23 cellular contexts compared by ENCODE assay signal in the genomic region with DNA sequence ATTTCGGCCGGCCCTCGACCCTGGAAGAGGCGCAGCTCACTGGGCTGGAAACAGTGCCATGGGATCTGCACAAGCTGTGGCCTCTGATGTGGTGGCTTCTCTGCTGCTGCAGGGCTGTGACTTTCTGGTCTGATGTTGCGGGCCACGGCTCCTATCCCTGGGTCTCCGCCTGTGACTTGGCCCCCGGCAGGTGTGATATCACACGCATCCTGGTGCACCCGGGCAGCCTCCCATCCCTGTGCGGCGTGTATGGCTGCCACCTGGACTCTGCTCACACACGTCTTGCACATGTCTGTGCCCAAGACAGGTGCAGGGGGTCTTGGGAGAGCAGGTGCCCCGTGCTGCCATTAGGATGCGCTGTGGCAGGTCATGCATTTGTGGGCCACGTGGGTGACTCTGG. TPM values are rescaled to one million over a fixed set of nuclear protein-coding genes. Genes with fewer than 3 reads are reported as not detected.
DNase-seq lines count a peak whose midpoint lies in the region; ATAC-seq and TF ChIP-seq lines count a peak whose summit lies in the region.
"Had no signal": no experiment of that assay in that cellular context is flagged by ENCODE, and none has a peak within 500 bp of the region (broad histone marks: within the 10 kb centered on the region; RNA-seq: fewer than 3 reads in every experiment).

No MANE protein-coding gene starts in this region.

- no peak for ATAC-seq in activated naive CD4-positive, alpha-beta T cell treated with anti-CD3 and anti-CD28 coated beads, Interleukin-2, amount 50 U/mL, for 72 hours
- ATAC-seq in upper lobe of right lung, result no peak
- ATAC-seq: body of pancreas; gastroesophageal sphincter; natural killer cell treated with Interleukin-12 subunit alpha and Interleukin-12 subunit beta and Interleukin-15 and Interleukin-18, amount 100 ng/mL, for 72 hours had no signal

- H3K27me3 Mint-ChIP-seq in activated naive CD4-positive, alpha-beta T cell treated with anti-CD3 and anti-CD28 coated beads for 36 hours (ENCODE audit: low read depth), result no peaks in the 10 kb centered on the region
- no peaks in the 10 kb centered on the region for H3K27me3 Mint-ChIP-seq in Caco-2 (ENCODE audit: insufficient read depth, unreplicated experiment)
- no peaks in the 10 kb centered on the region for H3K27me3 Mint-ChIP-seq in brain
- no peaks in the 10 kb centered on the region for H3K27me3 Mint-ChIP-seq in progenitor cell of endocrine pancreas
- H3K27me3 Mint-ChIP-seq: CD4-positive, alpha-beta T cell; natural killer cell treated with Interleukin-12 subunit alpha and Interleukin-12 subunit beta and Interleukin-15 and Interleukin-18, amount 100 ng/mL, for 72 hours had no signal

- peaks cover 0 to 8% of the 10 kb centered on the region in 2 donors for H3K9me3 Mint-ChIP-seq in activated naive CD4-positive, alpha-beta T cell treated with anti-CD3 and anti-CD28 coated beads, Interleukin-2, amount 50 U/mL, for 72 hours
- H3K9me3 Mint-ChIP-seq in activated naive CD4-positive, alpha-beta T cell treated with anti-CD3 and anti-CD28 coated beads for 36 hours, result no peaks in the 10 kb centered on the region
- H3K9me3 Mint-ChIP-seq in Caco-2 (ENCODE audit: unreplicated experiment), result peaks cover 11% of the 10 kb centered on the region
- no peaks in the 10 kb centered on the region for H3K9me3 Mint-ChIP-seq in brain
- peaks cover 7% of the 10 kb centered on the region for H3K9me3 Mint-ChIP-seq in progenitor cell of endocrine pancreas (ENCODE audit: low read depth)
- H3K9me3 Mint-ChIP-seq: CD4-positive, alpha-beta T cell; T-helper 1 cell treated with Interleukin-12 subunit alpha and Interleukin-12 subunit beta and Interleukin-4 antibody, amounts not matched to agents 30 μg/mL and 1 μg/mL, for 36 hours had no signal

- H3K4me1 ChIP-seq in Caco-2 (peaks cover 22% of the 10 kb centered on the region), upper lobe of right lung (peaks cover 20% of the 10 kb centered on the region)

- no peak overlapping the region for H3K27ac ChIP-seq in upper lobe of right lung
- H3K27ac ChIP-seq: body of pancreas had no signal

- no peaks in the 10 kb centered on the region for H3K36me3 ChIP-seq in Caco-2 (ENCODE audit: control insufficient read depth, insufficient read depth, low read length)
- no peaks in the 10 kb centered on the region for H3K36me3 ChIP-seq in upper lobe of right lung
- H3K36me3 ChIP-seq: gastroesophageal sphincter had no signal

- H3K9me3 ChIP-seq in Caco-2 (no peaks in the 10 kb centered on the region), upper lobe of right lung (no peaks in the 10 kb centered on the region)
- H3K9me3 ChIP-seq: body of pancreas, gastroesophageal sphincter, SK-N-SH, stomach had no signal

- H3K36me3 Mint-ChIP-seq in activated naive CD4-positive, alpha-beta T cell treated with anti-CD3 and anti-CD28 coated beads, Interleukin-2, amount 50 U/mL, for 72 hours, result no peaks in the 10 kb centered on the region
- H3K36me3 Mint-ChIP-seq in activated naive CD4-positive, alpha-beta T cell treated with anti-CD3 and anti-CD28 coated beads for 36 hours (ENCODE audit: low read depth), result peaks cover 2% of the 10 kb centered on the region
- H3K36me3 Mint-ChIP-seq in Caco-2 (ENCODE audit: insufficient read depth, unreplicated experiment), result no peaks in the 10 kb centered on the region
- H3K36me3 Mint-ChIP-seq in brain, result peaks cover 7% of the 10 kb centered on the region
- peaks cover 3% of the 10 kb centered on the region for H3K36me3 Mint-ChIP-seq in progenitor cell of endocrine pancreas (ENCODE audit: insufficient read depth)
- H3K36me3 Mint-ChIP-seq: natural killer cell treated with Interleukin-12 subunit alpha and Interleukin-12 subunit beta and Interleukin-15 and Interleukin-18, amount 100 ng/mL, for 72 hours had no signal

- DNase-seq in activated naive CD4-positive, alpha-beta T cell treated with anti-CD3 and anti-CD28 coated beads, Interleukin-2, amount 50 U/mL, for 72 hours (ENCODE audit: low spot score in 2 of 2), result no peak
- no peak for DNase-seq in activated naive CD4-positive, alpha-beta T cell treated with anti-CD3 and anti-CD28 coated beads for 36 hours
- DNase-seq in Caco-2 (no peak), progenitor cell of endocrine pancreas (ENCODE audit: low spot score, unreplicated experiment) (no peak), SK-N-DZ (ENCODE audit: low spot score) (no peak), upper lobe of right lung (no peak), GDM1 (lab: John Stamatoyannopoulos, UW) (no peak)
- DNase-seq: activated gamma-delta T cell treated with Interleukin-2 at 50 U/mL for 16 hours; activated T-cell treated with anti-CD3 and anti-CD28 coated beads, Interleukin-2, amount 50 U/mL, for 1 hour; body of pancreas; CD4-positive, alpha-beta T cell; hippocampal formation; KBM-7; NCI-H1092; NCI-H187; RPMI8226; SK-N-SH; stomach had no signal

- intact Hi-C loops in activated naive CD4-positive, alpha-beta T cell treated with anti-CD3 and anti-CD28 coated beads for 36 hours (cut with micrococcal nuclease), result no loop called here
- intact Hi-C loops in Caco-2 (cut with micrococcal nuclease; ENCODE audit: unreplicated experiment), result no loop called here
- intact Hi-C loops in upper lobe of right lung (cut with DNase I), result no loop called here

- H3K4me1 Mint-ChIP-seq in activated naive CD4-positive, alpha-beta T cell treated with anti-CD3 and anti-CD28 coated beads for 36 hours (ENCODE audit: low read depth), result peaks cover 24% of the 10 kb centered on the region
- H3K4me1 Mint-ChIP-seq in Caco-2 (ENCODE audit: low read depth, unreplicated experiment), result peaks cover 32% of the 10 kb centered on the region
- peaks cover 60% of the 10 kb centered on the region for H3K4me1 Mint-ChIP-seq in brain
- H3K4me1 Mint-ChIP-seq in progenitor cell of endocrine pancreas (ENCODE audit: low read depth), result peaks cover 19% of the 10 kb centered on the region

- H3K27me3 ChIP-seq in Caco-2 (replicated peaks; ENCODE audit: control insufficient read depth, insufficient read depth, low read length) (no peaks in the 10 kb centered on the region), upper lobe of right lung (no peaks in the 10 kb centered on the region)
- H3K27me3 ChIP-seq: body of pancreas, gastroesophageal sphincter, stomach had no signal

- CTCF ChIA-PET in activated naive CD4-positive, alpha-beta T cell treated with anti-CD3 and anti-CD28 coated beads for 36 hours (lab: Charles Lee), result no interaction called here
- CTCF ChIA-PET in Caco-2 (lab: Charles Lee), result no interaction called here

- TF ChIP-seq CTCF in Caco-2 (IDR thresholded peaks at IDR 0.05; ENCODE audit: insufficient read depth in 1 of 2, low read depth in 1 of 2, low read length in 1 of 2, severe bottlenecking in 1 of 2, unreplicated experiment in 1 of 2) (no peak), brain (conservative IDR thresholded peaks at IDR 0.05) (no peak), progenitor cell of endocrine pancreas (IDR thresholded peaks at IDR 0.05; ENCODE audit: unreplicated experiment) (no peak), upper lobe of right lung (IDR thresholded peaks at IDR 0.05) (no peak)

- H3K27ac Mint-ChIP-seq in activated naive CD4-positive, alpha-beta T cell treated with anti-CD3 and anti-CD28 coated beads, Interleukin-2, amount 50 U/mL, for 72 hours, result peak overlapping the region; percentile 48 to 54
- H3K27ac Mint-ChIP-seq in activated naive CD4-positive, alpha-beta T cell treated with anti-CD3 and anti-CD28 coated beads for 36 hours, result no peak overlapping the region
- peak overlapping the region; percentile 22 for H3K27ac Mint-ChIP-seq in Caco-2 (ENCODE audit: unreplicated experiment)
- peak overlapping the region in 4 of 5 experiments; percentile 51 to 99 (median 96) for H3K27ac Mint-ChIP-seq in brain
- peak overlapping the region; percentile 92 for H3K27ac Mint-ChIP-seq in progenitor cell of endocrine pancreas
- H3K27ac Mint-ChIP-seq: CD4-positive, alpha-beta T cell; natural killer cell treated with Interleukin-12 subunit alpha and Interleukin-12 subunit beta and Interleukin-15 and Interleukin-18, amount 100 ng/mL, for 72 hours had no signal

- no TSS peak for BruUV-seq in Caco-2 (replicated peaks; lab: Mats Ljungman, UMichigan)

- H3K4me3 ChIP-seq in Caco-2 (ENCODE audit: low read depth, low read length), result no peak overlapping the region
- no peak overlapping the region for H3K4me3 ChIP-seq in upper lobe of right lung
- H3K4me3 ChIP-seq: body of pancreas, gastroesophageal sphincter, smooth muscle cell, stomach had no signal

- POLR2A ChIA-PET in Caco-2 (lab: Charles Lee), result no interaction called here

- no peak overlapping the region for H3K4me3 Mint-ChIP-seq in activated naive CD4-positive, alpha-beta T cell treated with anti-CD3 and anti-CD28 coated beads for 36 hours
- no peak overlapping the region for H3K4me3 Mint-ChIP-seq in Caco-2 (ENCODE audit: unreplicated experiment)
- no peak overlapping the region for H3K4me3 Mint-ChIP-seq in brain
- H3K4me3 Mint-ChIP-seq in progenitor cell of endocrine pancreas (ENCODE audit: low read depth), result no peak overlapping the region
- H3K4me3 Mint-ChIP-seq: CD4-positive, alpha-beta T cell; natural killer cell treated with Interleukin-12 subunit alpha and Interleukin-12 subunit beta and Interleukin-15 and Interleukin-18, amount 100 ng/mL, for 72 hours; T-helper 1 cell treated with Interleukin-12 subunit alpha and Interleukin-12 subunit beta and Interleukin-4 antibody, amounts not matched to agents 30 μg/mL and 1 μg/mL, for 36 hours had no signal

RNA-seq across cellular contexts. Expression of a gene that starts 31.1 kb away (rescaled TPM):
- total RNA-seq in activated naive CD4-positive, alpha-beta T cell treated with anti-CD3 and anti-CD28 coated beads, Interleukin-2, amount 50 U/mL, for 72 hours, result 10 to 100 TPM; 33.8 to 42.4 TPM
- total RNA-seq in activated naive CD4-positive, alpha-beta T cell treated with anti-CD3 and anti-CD28 coated beads for 36 hours, result 10 to 100 TPM; 34.3 to 35.4 TPM
- total RNA-seq in Caco-2 (2022), result 20.8 and 23.4 TPM in 2 replicates
- 12.6 TPM for polyA plus RNA-seq in brain (ENCODE audit: insufficient read depth, low read depth, low replicate concordance)
- total RNA-seq in progenitor cell of endocrine pancreas, result 68.8 and 74.5 TPM in 2 replicates
- 28.9 and 29.1 TPM in 2 replicates for polyA plus RNA-seq in SK-N-DZ (2014; cell fraction: cytosol; rRNA removed)
- polyA plus RNA-seq in SK-N-DZ (2014; cell fraction: nucleus; rRNA removed), result 45.5 and 75.0 TPM in 2 replicates
- total RNA-seq in upper lobe of right lung, result 71.4 TPM
